Comparison of ENCODE assay signal across 8 cellular contexts in genomic region chr14:67532606-67532997, GRCh38. TPM values are rescaled to one million over a fixed set of nuclear protein-coding genes. Genes with fewer than 3 reads are reported as not detected.
DNase-seq lines count a peak whose midpoint lies in the region; ATAC-seq and TF ChIP-seq lines count a peak whose summit lies in the region.

No MANE protein-coding gene starts in this region.

- no peak overlapping the region for H3K4ac ChIP-seq in neuronal stem cell (ENCODE audit: low read length)

- H3K27me3 Mint-ChIP-seq in endothelial cell (ENCODE audit: unreplicated experiment), result no peaks in the 10 kb centered on the region

- H3K4me1 ChIP-seq in OCI-LY7 (ENCODE audit: insufficient read depth, low read length, poor library complexity, severe bottlenecking), result no peaks in the 10 kb centered on the region
- H3K4me1 ChIP-seq in neuronal stem cell (ENCODE audit: control insufficient read depth in 2 of 2, insufficient read depth in 1 of 2, low read depth in 1 of 2, low read length in 2 of 2), result no peaks in the 10 kb centered on the region

- H3K27me3 ChIP-seq in neuronal stem cell (ENCODE audit: control insufficient read depth in 3 of 3, insufficient read depth in 3 of 3, low read depth in 1 of 3, low read length in 3 of 3), result peaks cover 0 to 37% (median 5%) of the 10 kb centered on the region in 3 experiments

- peaks cover 3% of the 10 kb centered on the region for H3K4me1 Mint-ChIP-seq in endothelial cell (ENCODE audit: unreplicated experiment)

- H3K4me3 Mint-ChIP-seq in endothelial cell (ENCODE audit: unreplicated experiment), result peak overlapping the region; percentile 74

- no peak for ATAC-seq in GM21576 (IDR thresholded peaks at IDR 0.05; ENCODE audit: unreplicated experiment)
- no peak for ATAC-seq in HG02759 (IDR thresholded peaks at IDR 0.05; ENCODE audit: unreplicated experiment)

- peak overlapping the region; percentile 25 for H3K4me3 ChIP-seq in OCI-LY7 (ENCODE audit: low read depth, low read length, poor library complexity, severe bottlenecking)
- H3K4me3 ChIP-seq in neuronal stem cell (ENCODE audit: low read length in 2 of 2), result peak overlapping the region; percentile 62 to 91

- peak overlapping the region; percentile 42 for H3K27ac Mint-ChIP-seq in endothelial cell (ENCODE audit: unreplicated experiment)

- H2AFZ ChIP-seq in OCI-LY7 (ENCODE audit: low read length) (no peak overlapping the region), neuronal stem cell (ENCODE audit: low read length) (peak overlapping the region; percentile 99)

- H2BK15ac ChIP-seq in neuronal stem cell (ENCODE audit: low read length), result peak overlapping the region; percentile 35

- no peaks in the 10 kb centered on the region for H3K9me3 Mint-ChIP-seq in endothelial cell (ENCODE audit: unreplicated experiment)

- H3K36me3 ChIP-seq in OCI-LY7 (ENCODE audit: insufficient read depth, low read length) (no peaks in the 10 kb centered on the region), neuronal stem cell (replicated peaks in 1 of 2; ENCODE audit: control insufficient read depth in 2 of 2, insufficient read depth in 2 of 2, low read length in 2 of 2) (no peaks in the 10 kb centered on the region)

- H3K9ac ChIP-seq in neuronal stem cell (ENCODE audit: low read depth, low read length, poor library complexity), result peak overlapping the region; percentile 87

- H3K9me3 ChIP-seq in OCI-LY7 (ENCODE audit: low read length) (no peaks in the 10 kb centered on the region), neuronal stem cell (replicated peaks in 1 of 2; ENCODE audit: control insufficient read depth in 2 of 2, insufficient read depth in 1 of 2, low read depth in 1 of 2, low read length in 2 of 2) (no peaks in the 10 kb centered on the region)

- no TSS peak for BruUV-seq in OCI-LY7 (replicated peaks; lab: Mats Ljungman, UMichigan)

- H3K79me1 ChIP-seq in neuronal stem cell (ENCODE audit: low read depth, low read length), result no peaks in the 10 kb centered on the region

- no peaks in the 10 kb centered on the region for H3K79me2 ChIP-seq in OCI-LY7 (ENCODE audit: insufficient read depth, low read depth, low read length)

- POLR2A ChIA-PET in OCI-LY7 (lab: Charles Lee), result no interaction called here

- H4K91ac ChIP-seq in neuronal stem cell (ENCODE audit: low read depth, low read length, poor library complexity), result peak overlapping the region; percentile 96

- H2BK12ac ChIP-seq in neuronal stem cell (ENCODE audit: low read length), result no peak overlapping the region

- peak overlapping the region; percentile 77 for H2BK120ac ChIP-seq in neuronal stem cell (ENCODE audit: low read depth, low read length)

- DNase-seq in OCI-LY7 (ENCODE audit: low spot score) (no peak), endothelial cell (ENCODE audit: low spot score) (no peak), neuronal stem cell (ENCODE audit: low spot score) (no peak), NCI-H2029 (lab: John Stamatoyannopoulos, UW) (no peak), NCI-H1930 (lab: John Stamatoyannopoulos, UW) (no peak)

- H3K36me3 Mint-ChIP-seq in endothelial cell (ENCODE audit: low read depth, unreplicated experiment), result no peaks in the 10 kb centered on the region

- peak overlapping the region; percentile 73 for H3K27ac ChIP-seq in C4-2B
- no peak overlapping the region for H3K27ac ChIP-seq in OCI-LY7 (ENCODE audit: low read depth, low read length, poor library complexity, severe bottlenecking)
- H3K27ac ChIP-seq in neuronal stem cell (replicated peaks; ENCODE audit: low read length), result no peak overlapping the region

- intact Hi-C loops in OCI-LY7 (cut with micrococcal nuclease; ENCODE audit: unreplicated experiment), result no loop called here

- no peak overlapping the region for H2BK5ac ChIP-seq in neuronal stem cell (ENCODE audit: low read length)

- WGBS in neuronal stem cell (ENCODE audit: extremely low coverage in 2 of 2, insufficient read length in 2 of 2, insufficient replicate concordance in 1 of 2), 2 donors, result no CpG with 5 or more reads among the region's 23 CpGs

- no peak overlapping the region for H4K8ac ChIP-seq in neuronal stem cell (ENCODE audit: low read depth, low read length)

- no peak overlapping the region for H2AK5ac ChIP-seq in neuronal stem cell (ENCODE audit: low read depth, low read length)

- peak overlapping the region; percentile 26 for H3K23ac ChIP-seq in neuronal stem cell (ENCODE audit: low read depth, low read length, poor library complexity)

- no peak overlapping the region for H3K14ac ChIP-seq in neuronal stem cell (ENCODE audit: low read length)

- no peaks in the 10 kb centered on the region for H3K9me2 ChIP-seq in OCI-LY7 (ENCODE audit: insufficient read depth, low read length)

- peak overlapping the region; percentile 86 for H3K18ac ChIP-seq in neuronal stem cell (ENCODE audit: low read length)

- TF ChIP-seq CTCF in C4-2B (conservative IDR thresholded peaks at IDR 0.05) (no peak), OCI-LY7 (conservative IDR thresholded peaks at IDR 0.05; ENCODE audit: low read length) (no peak), endothelial cell (IDR thresholded peaks at IDR 0.05; ENCODE audit: unreplicated experiment) (no peak)

- no peaks in the 10 kb centered on the region for H4K20me1 ChIP-seq in OCI-LY7 (ENCODE audit: insufficient read depth, low read length)

- 0 out of 2 replicates have a peak overlapping the region, but pooled peaks have one; percentile 15 for H3K4me2 ChIP-seq in OCI-LY7 (ENCODE audit: low read length)
- H3K4me2 ChIP-seq in neuronal stem cell (ENCODE audit: insufficient read depth, low read length, poor library complexity, severe bottlenecking), result peak overlapping the region; percentile 78

- CTCF ChIA-PET in OCI-LY7 (lab: Charles Lee; ENCODE audit: unreplicated experiment), result no interaction called here

RNA-seq across cellular contexts. Expression of gene PLEKHH1, which starts 0.5 kb away (rescaled TPM):
- not detected in 2 replicates for total RNA-seq in OCI-LY7 (2014; rRNA removed; shearing (Covaris generic))
- not detected in 2 replicates for total RNA-seq in OCI-LY7 (2022)
- 9.5 TPM for total RNA-seq in endothelial cell (ENCODE audit: unreplicated experiment)
- 7.7 TPM for polyA plus RNA-seq in neuronal stem cell (2013, experiment 1 of 2)
- 8.2 TPM for polyA plus RNA-seq in neuronal stem cell (2013, experiment 2 of 2)

RNA-seq across cellular contexts. Expression of gene TMEM229B, which starts 44.1 kb away (rescaled TPM):
- 3.9 and 4.8 TPM in 2 replicates for total RNA-seq in OCI-LY7 (2014; rRNA removed; shearing (Covaris generic))
- 8.5 and 11.7 TPM in 2 replicates for total RNA-seq in OCI-LY7 (2022)
- total RNA-seq in endothelial cell (ENCODE audit: unreplicated experiment), result 0.08 TPM
- 0.14 TPM for polyA plus RNA-seq in neuronal stem cell (2013, experiment 1 of 2)
- 0.26 TPM for polyA plus RNA-seq in neuronal stem cell (2013, experiment 2 of 2)
